ENCODE assay signal across 12 cellular contexts in genomic region chr2:60531638-60532216, GRCh38. TPM values are rescaled to one million over a fixed set of nuclear protein-coding genes. Genes with fewer than 3 reads are reported as not detected.
DNase-seq lines count a peak whose midpoint lies in the region; ATAC-seq, FAIRE-seq and TF ChIP-seq lines count a peak whose summit lies in the region.
"Had no signal": no experiment of that assay in that cellular context is flagged by ENCODE, and none has a peak within 500 bp of the region (broad histone marks: within the 10 kb centered on the region; RNA-seq: fewer than 3 reads in every experiment).

No MANE protein-coding gene starts in this region.

- H3K36me3 Mint-ChIP-seq in activated CD8-positive, alpha-beta T cell treated with anti-CD3 and anti-CD28 coated beads for 36 hours (ENCODE audit: low read depth), result no peaks in the 10 kb centered on the region

- H3K4me3 Mint-ChIP-seq in activated CD8-positive, alpha-beta T cell treated with anti-CD3 and anti-CD28 coated beads for 36 hours, result no peak overlapping the region

- POLR2A ChIA-PET in activated CD8-positive, alpha-beta T cell treated with anti-CD3 and anti-CD28 coated beads for 36 hours (lab: Charles Lee), result no interaction called here

- H3K9ac ChIP-seq in ES-I3 (ENCODE audit: low read depth, low read length), result 0 out of 2 replicates have a peak overlapping the region, but pooled peaks have one; percentile 5

- no peak overlapping the region for H3K27ac Mint-ChIP-seq in activated CD8-positive, alpha-beta T cell treated with anti-CD3 and anti-CD28 coated beads for 36 hours

- H3K9me3 Mint-ChIP-seq in activated CD8-positive, alpha-beta T cell treated with anti-CD3 and anti-CD28 coated beads for 36 hours, result no peaks in the 10 kb centered on the region

- TF ChIP-seq POLR2A in GM12892 (IDR thresholded peaks at IDR 0.05; ENCODE audit: low read depth, low read length) (no peak), upper lobe of left lung (IDR thresholded peaks at IDR 0.05) (no peak)

- H3K4me3 ChIP-seq in esophagus (ENCODE audit: low read depth in 1 of 2, low read length in 2 of 2) (no peak overlapping the region), pancreas (no peak overlapping the region), upper lobe of left lung (no peak overlapping the region)
- H3K4me3 ChIP-seq: coronary artery had no signal

- FAIRE-seq in pancreas (lab: Jason Lieb, UNC) (no peak), GM12892 (lab: Jason Lieb, UNC) (no peak), HTR-8/SVneo (lab: Jason Lieb, UNC) (no peak)

- H3K4me1 ChIP-seq in ES-I3 (ENCODE audit: insufficient read depth, low read length) (peaks cover 83% of the 10 kb centered on the region), esophagus (ENCODE audit: control insufficient read depth in 2 of 2, insufficient read depth in 2 of 2, low read length in 1 of 2) (peaks cover 2 to 11% of the 10 kb centered on the region in 2 donors), pancreas (peaks cover 44 to 60% (median 50%) of the 10 kb centered on the region in 3 donors), upper lobe of left lung (peaks cover 6 to 20% (median 14%) of the 10 kb centered on the region in 4 donors)

- TF ChIP-seq EP300 in upper lobe of left lung (IDR thresholded peaks at IDR 0.05), result no peak

- H3K36me3 ChIP-seq in ES-I3 (ENCODE audit: insufficient read depth, low read length), result no peaks in the 10 kb centered on the region
- H3K36me3 ChIP-seq in esophagus (ENCODE audit: control insufficient read depth in 2 of 2, insufficient read depth in 2 of 2, low read length in 1 of 2), result no peaks in the 10 kb centered on the region
- H3K36me3 ChIP-seq in pancreas, result no peaks in the 10 kb centered on the region
- H3K36me3 ChIP-seq in upper lobe of left lung, result no peaks in the 10 kb centered on the region

- ATAC-seq in pancreas (peak in 1 of 4 donors; percentile 18), upper lobe of left lung (ENCODE audit: low FRiP score in 2 of 2) (no peak)
- no peak for ATAC-seq in activated CD8-positive, alpha-beta T cell treated with anti-CD3 and anti-CD28 coated beads for 36 hours
- ATAC-seq: stimulated activated naive CD8-positive, alpha-beta T cell treated with anti-CD3 and anti-CD28 coated beads, Interleukin-15, Interleukin-2, amounts not matched to agents 100 U/mL and 50 U/mL, for 24 hours had no signal

- CTCF ChIA-PET in activated CD8-positive, alpha-beta T cell treated with anti-CD3 and anti-CD28 coated beads for 36 hours (lab: Charles Lee), result no interaction called here

- peaks cover 26% of the 10 kb centered on the region for H3K27me3 Mint-ChIP-seq in activated CD8-positive, alpha-beta T cell treated with anti-CD3 and anti-CD28 coated beads for 36 hours

- intact Hi-C loops in pancreas (cut with DNase I), result no loop called here
- intact Hi-C loops in activated CD8-positive, alpha-beta T cell treated with anti-CD3 and anti-CD28 coated beads for 36 hours (cut with micrococcal nuclease), result no loop called here

- H3K27me3 ChIP-seq in esophagus (ENCODE audit: control insufficient read depth in 1 of 2, insufficient read depth in 2 of 2, low read length in 2 of 2) (no peaks in the 10 kb centered on the region), pancreas (no peaks in the 10 kb centered on the region), upper lobe of left lung (peaks cover 0 to 3% (median 0%) of the 10 kb centered on the region in 4 donors)

- H3K27ac ChIP-seq in esophagus (ENCODE audit: low read depth in 2 of 2, low read length in 1 of 2) (peak overlapping the region; percentile 72 to 89), pancreas (peak overlapping the region; percentile 47 to 85 (median 66)), upper lobe of left lung (no peak overlapping the region)
- H3K27ac ChIP-seq: coronary artery had no signal

- H3K4me1 Mint-ChIP-seq in activated CD8-positive, alpha-beta T cell treated with anti-CD3 and anti-CD28 coated beads for 36 hours (ENCODE audit: low read depth), result no peaks in the 10 kb centered on the region

- TF ChIP-seq CTCF in pancreas (IDR thresholded peaks at IDR 0.05), result no peak
- TF ChIP-seq CTCF in upper lobe of left lung (IDR thresholded peaks at IDR 0.05), result no peak
- TF ChIP-seq CTCF in activated CD8-positive, alpha-beta T cell treated with anti-CD3 and anti-CD28 coated beads for 36 hours (IDR thresholded peaks at IDR 0.05), result no peak

- H3K9me3 ChIP-seq in ES-I3 (ENCODE audit: control insufficient read depth, insufficient read depth, low read length), result no peaks in the 10 kb centered on the region
- no peaks in the 10 kb centered on the region for H3K9me3 ChIP-seq in esophagus (ENCODE audit: control insufficient read depth in 2 of 2, insufficient read depth in 1 of 2, low read depth in 1 of 2, low read length in 1 of 2)
- no peaks in the 10 kb centered on the region for H3K9me3 ChIP-seq in pancreas
- H3K9me3 ChIP-seq in upper lobe of left lung, result no peaks in the 10 kb centered on the region

- peak; percentile 62 for DNase-seq in NCI-H69 (lab: John Stamatoyannopoulos, UW)
- DNase-seq in pancreas, result no peak
- no peak for DNase-seq in GM12892 (ENCODE audit: insufficient read length)
- no peak for DNase-seq in upper lobe of left lung
- no peak for DNase-seq in HTR-8/SVneo (ENCODE audit: insufficient read length, low spot score)
- no peak for DNase-seq in activated CD8-positive, alpha-beta T cell treated with anti-CD3 and anti-CD28 coated beads for 36 hours
- DNase-seq: activated gamma-delta T cell treated with Interleukin-2 at 50 U/mL for 16 hours; SHP77 treated with DMSO at 0.1 percent for 48 hours; stimulated activated naive CD8-positive, alpha-beta T cell treated with anti-CD3 and anti-CD28 coated beads, Interleukin-15, Interleukin-2, amounts not matched to agents 100 U/mL and 50 U/mL, for 24 hours had no signal

- 40 to 48% methylated on average over 13 of the region's 13 CpGs for WGBS in esophagus, 2 donors
- 39 to 41% methylated on average over 13 of the region's 13 CpGs for WGBS in pancreas, 2 donors
- 59 to 65% methylated on average over 12 to 13 of the region's 13 CpGs for WGBS in upper lobe of left lung, 2 donors

RNA-seq across cellular contexts. Expression of gene BCL11A, which starts 21.7 kb away (rescaled TPM):
- polyA plus RNA-seq in esophagus (10 to 100 TPM in 1 of 2 donors, 1 to 10 TPM in 1; 8.6 to 25.5 TPM), pancreas (1 to 10 TPM; 4.4 to 8.1 TPM)
- total RNA-seq in pancreas (10 to 100 TPM in 5 of 6 donors, 1 to 10 TPM in 1; 9.4 to 16.1 (median 13.3) TPM), upper lobe of left lung (10 to 100 TPM in 1 of 6 donors, 1 to 10 TPM in 5; 2.7 to 12.7 (median 5.4) TPM)
- polyA plus RNA-seq in GM12892 (2012; ENCODE audit: missing spikeins), result 7.2 TPM
- under 1 TPM; 0.45 to 0.54 TPM for total RNA-seq in activated CD8-positive, alpha-beta T cell treated with anti-CD3 and anti-CD28 coated beads for 36 hours

Comparison
In these comparisons a context has a peak if more than half of its experiments do, and no peak if none do; other contexts are left out.
1. H3K27ac ChIP-seq: peak in esophagus (2 of 2) and pancreas (4 of 4); none in upper lobe of left lung (0 of 4).